In the genomic region with DNA sequence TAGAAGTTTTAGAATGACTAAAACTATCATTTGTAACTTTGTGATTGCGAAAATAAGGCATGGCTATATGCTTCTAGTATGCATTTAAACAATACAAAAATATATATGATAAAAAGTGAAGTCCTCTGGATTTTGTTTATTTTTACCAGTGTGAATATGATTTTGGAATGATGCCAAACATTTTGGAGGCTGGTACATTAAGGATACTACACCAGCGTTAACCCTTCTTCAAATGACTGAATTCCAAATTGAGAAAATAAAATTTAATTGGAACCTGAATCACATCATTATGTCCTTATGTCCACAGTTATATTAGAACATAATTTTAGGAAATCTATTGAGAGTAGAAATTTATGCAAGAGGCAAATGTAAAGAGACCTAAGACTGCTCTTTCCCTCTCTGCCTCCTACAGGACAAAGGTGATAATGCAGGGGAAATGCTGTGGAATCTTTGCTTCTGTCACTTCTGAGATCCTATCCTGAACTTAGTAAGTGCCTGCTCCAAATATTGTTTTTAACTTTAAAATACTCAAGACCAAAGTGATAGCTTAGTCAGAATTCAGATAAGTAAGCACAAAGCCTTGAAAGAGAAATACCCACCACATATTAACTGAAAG, we compare ENCODE assay signal across 11 cellular contexts.
DNase-seq lines count a peak whose midpoint lies in the region; ATAC-seq, FAIRE-seq and TF ChIP-seq lines count a peak whose summit lies in the region.
"Had no signal": no experiment of that assay in that cellular context is flagged by ENCODE, and none has a peak within 500 bp of the region (broad histone marks: within the 10 kb centered on the region; RNA-seq: fewer than 3 reads in every experiment).

No MANE protein-coding gene starts in this region.

- no peak overlapping the region for H3K4me3 Mint-ChIP-seq in activated T-cell treated with anti-CD3 and anti-CD28 coated beads, Interleukin-2, amount 50 U/mL, for 72 hours
- no peak overlapping the region for H3K4me3 Mint-ChIP-seq in activated T-cell treated with anti-CD3 and anti-CD28 coated beads, Interleukin-2, amount 50 U/mL, for 4 hours
- H3K4me3 Mint-ChIP-seq: CD4-positive, alpha-beta memory T cell had no signal

- no peak overlapping the region for H3K27ac ChIP-seq in small intestine (ENCODE audit: low read depth in 1 of 2, low read length in 1 of 2)
- no peak overlapping the region for H3K27ac ChIP-seq in kidney (ENCODE audit: low read depth in 2 of 2, low read length in 2 of 2)
- H3K27ac ChIP-seq: epithelial cell of prostate had no signal

- H3K27me3 Mint-ChIP-seq in activated T-cell treated with anti-CD3 and anti-CD28 coated beads, Interleukin-2, amount 50 U/mL, for 72 hours (ENCODE audit: low read depth), result no peaks in the 10 kb centered on the region
- H3K27me3 Mint-ChIP-seq in activated T-cell treated with anti-CD3 and anti-CD28 coated beads, Interleukin-2, amount 50 U/mL, for 4 hours (ENCODE audit: low read depth), result no peaks in the 10 kb centered on the region
- H3K27me3 Mint-ChIP-seq: CD4-positive, alpha-beta memory T cell had no signal

- intact Hi-C loops in kidney (cut with DNase I), result no loop called here

- no peaks in the 10 kb centered on the region for H3K36me3 Mint-ChIP-seq in activated T-cell treated with anti-CD3 and anti-CD28 coated beads, Interleukin-2, amount 50 U/mL, for 72 hours (ENCODE audit: insufficient read depth in 2 of 2)
- no peaks in the 10 kb centered on the region for H3K36me3 Mint-ChIP-seq in activated T-cell treated with anti-CD3 and anti-CD28 coated beads, Interleukin-2, amount 50 U/mL, for 4 hours (ENCODE audit: insufficient read depth)
- H3K36me3 Mint-ChIP-seq: CD4-positive, alpha-beta memory T cell had no signal

- peak; percentile 2 to 13 for DNase-seq in activated T-cell treated with anti-CD3 and anti-CD28 coated beads, Interleukin-2, amount 50 U/mL, for 72 hours
- no peak for DNase-seq in activated T-cell treated with anti-CD3 and anti-CD28 coated beads, Interleukin-2, amount 50 U/mL, for 4 hours
- DNase-seq in NCI-H460 (ENCODE audit: extremely low read depth, low read depth) (peak; percentile 21), dermis blood vessel endothelial cell (peak; percentile 3), small intestine (peak; percentile 36), kidney (no peak)
- DNase-seq in stimulated activated naive CD4-positive, alpha-beta T cell (lab: John Stamatoyannopoulos, UW), result no peak
- DNase-seq: CD4-positive, alpha-beta memory T cell; stimulated activated CD4-positive, alpha-beta T cell treated with anti-CD3 and anti-CD28 coated beads, Interleukin-4, amount 100 ng/mL, for 4 hours had no signal

- FAIRE-seq in small intestine (lab: Jason Lieb, UNC), result no peak
- FAIRE-seq in kidney (lab: Jason Lieb, UNC), result no peak

- H3K4me3 ChIP-seq in small intestine (ENCODE audit: low read depth in 1 of 2, low read length in 2 of 2), result no peak overlapping the region
- H3K4me3 ChIP-seq in kidney (ENCODE audit: low read length in 2 of 2), result no peak overlapping the region

- ATAC-seq in activated T-cell treated with anti-CD3 and anti-CD28 coated beads, Interleukin-2, amount 50 U/mL, for 72 hours (replicated peaks in 1 of 2), result no peak
- ATAC-seq in activated T-cell treated with anti-CD3 and anti-CD28 coated beads, Interleukin-2, amount 50 U/mL, for 4 hours, result no peak
- no peak for ATAC-seq in GM18873 (IDR thresholded peaks at IDR 0.05; ENCODE audit: low FRiP score, unreplicated experiment)

- WGBS in small intestine, 3 donors, result 94 to 97% (median 95%) methylated on average over 2 of the region's 2 CpGs

- no peaks in the 10 kb centered on the region for H3K27me3 ChIP-seq in small intestine (ENCODE audit: control insufficient read depth in 2 of 2, insufficient read depth in 2 of 2, low read length in 2 of 2)

- H3K9me3 ChIP-seq in small intestine (ENCODE audit: control insufficient read depth, low read depth) (no peaks in the 10 kb centered on the region), kidney (ENCODE audit: control insufficient read depth in 1 of 2, low read length in 2 of 2) (no peaks in the 10 kb centered on the region)

- H3K4me1 ChIP-seq in small intestine (ENCODE audit: control insufficient read depth in 2 of 2, insufficient read depth in 1 of 2, low read depth in 1 of 2, low read length in 1 of 2) (no peaks in the 10 kb centered on the region), kidney (ENCODE audit: control insufficient read depth in 1 of 2, insufficient read depth in 1 of 2, low read depth in 1 of 2, low read length in 2 of 2) (no peaks in the 10 kb centered on the region)

- no peak overlapping the region for H3K9ac ChIP-seq in kidney (ENCODE audit: low read length in 2 of 2)

- H3K36me3 ChIP-seq in small intestine (ENCODE audit: control insufficient read depth in 2 of 2, insufficient read depth in 2 of 2, low read length in 2 of 2), result no peaks in the 10 kb centered on the region
- H3K36me3 ChIP-seq in kidney (ENCODE audit: control insufficient read depth in 1 of 2, insufficient read depth in 2 of 2, low read length in 2 of 2), result no peaks in the 10 kb centered on the region

- H3K27ac Mint-ChIP-seq in activated T-cell treated with anti-CD3 and anti-CD28 coated beads, Interleukin-2, amount 50 U/mL, for 72 hours, result no peak overlapping the region
- H3K27ac Mint-ChIP-seq: CD4-positive, alpha-beta memory T cell had no signal

- TF ChIP-seq CTCF in kidney (IDR thresholded peaks at IDR 0.05; ENCODE audit: borderline replicate concordance, extremely low read depth, insufficient read depth), result no peak

- no peaks in the 10 kb centered on the region for H3K4me1 Mint-ChIP-seq in activated T-cell treated with anti-CD3 and anti-CD28 coated beads, Interleukin-2, amount 50 U/mL, for 72 hours (ENCODE audit: low read depth)
- no peaks in the 10 kb centered on the region for H3K4me1 Mint-ChIP-seq in activated T-cell treated with anti-CD3 and anti-CD28 coated beads, Interleukin-2, amount 50 U/mL, for 4 hours (ENCODE audit: low read depth)
- H3K4me1 Mint-ChIP-seq: CD4-positive, alpha-beta memory T cell had no signal

- H3K9me3 Mint-ChIP-seq in activated T-cell treated with anti-CD3 and anti-CD28 coated beads, Interleukin-2, amount 50 U/mL, for 72 hours, result no peaks in the 10 kb centered on the region
- no peaks in the 10 kb centered on the region for H3K9me3 Mint-ChIP-seq in activated T-cell treated with anti-CD3 and anti-CD28 coated beads, Interleukin-2, amount 50 U/mL, for 4 hours

Comparison
In these comparisons a context has a peak if more than half of its experiments do, and no peak if none do; other contexts are left out.
1. DNase-seq: peak in activated T-cell treated with anti-CD3 and anti-CD28 coated beads, Interleukin-2, amount 50 U/mL, for 72 hours (2 of 2), NCI-H460 (single experiment), dermis blood vessel endothelial cell (single experiment) and small intestine (single experiment); none in activated T-cell treated with anti-CD3 and anti-CD28 coated beads, Interleukin-2, amount 50 U/mL, for 4 hours (single experiment), stimulated activated naive CD4-positive, alpha-beta T cell (0 of 6) and kidney (single experiment).